17 cellular contexts compared by ENCODE assay signal in genomic region chr19:42343344-42344110, GRCh38. TPM values are rescaled to one million over a fixed set of nuclear protein-coding genes. Genes with fewer than 3 reads are reported as not detected.
A peak's percentile ranks its signal among the peaks of the same experiment; 100 is the strongest.
DNase-seq lines count a peak whose midpoint lies in the region; ATAC-seq, FAIRE-seq and TF ChIP-seq lines count a peak whose summit lies in the region.
"Had no signal": no experiment of that assay in that cellular context is flagged by ENCODE, and none has a peak within 500 bp of the region (broad histone marks: within the 10 kb centered on the region; RNA-seq: fewer than 3 reads in every experiment).

No MANE protein-coding gene starts in this region.

- intact Hi-C loops in HepG2 (cut with micrococcal nuclease; ENCODE audit: unreplicated experiment) = no loop called here

- no TSS peak for BruUV-seq in HepG2 (replicated peaks; lab: Mats Ljungman, UMichigan)

- in situ Hi-C loops in astrocyte of the cerebellum (cut with HindIII; ENCODE audit: low sequenced_read_pairs) (no loop called here), HepG2 (cut with HindIII; ENCODE audit: extremely low pct_ligation_motif_present, low pct_unique_long_range_greater_than_20kb) (no loop called here)

- POLR2A ChIA-PET in AG04450 (lab: Yijun Ruan, JAX) (no interaction called here), HepG2 (lab: Yijun Ruan, JAX) (no interaction called here)

- DNase-seq in AG04450 (ENCODE audit: low read depth, low spot score) (no peak), GM23338 (ENCODE audit: low spot score) (peak; percentile 84), astrocyte of the cerebellum (ENCODE audit: low read depth) (no peak), HepG2 (ENCODE audit: low spot score) (no peak), NCI-H1092 (lab: John Stamatoyannopoulos, UW) (no peak), NOMO-1 treated with dmso at 0.1 percent for 144 hours (lab: John Stamatoyannopoulos, UW; ENCODE audit: unreplicated experiment) (no peak)
- DNase-seq: AML-193, GM23248, kidney, NCI-H1048, NCI-H2227 treated with DMSO at 0.1 percent for 48 hours, trophoblast cell had no signal

- H3K79me2 ChIP-seq in GM23338 (replicated peaks; ENCODE audit: insufficient read depth) (no peaks in the 10 kb centered on the region), HepG2 (ENCODE audit: insufficient read depth, low read length) (no peaks in the 10 kb centered on the region)

- no peak overlapping the region for H3K4me2 ChIP-seq in GM23338
- H3K4me2 ChIP-seq in HepG2 (ENCODE audit: low read depth, low read length) = no peak overlapping the region

- H3K27me3 Mint-ChIP-seq in GM23338 (ENCODE audit: insufficient read depth, low read depth, poor library complexity) = peaks cover 6% of the 10 kb centered on the region

- no peaks in the 10 kb centered on the region for H3K9me3 Mint-ChIP-seq in GM23338

- H3K4me3 ChIP-seq in AG04450 (ENCODE audit: low read depth, low read length) = no peak overlapping the region
- H3K4me3 ChIP-seq in GM23338 = no peak overlapping the region
- H3K4me3 ChIP-seq in astrocyte of the cerebellum (ENCODE audit: low read depth, low read length) = no peak overlapping the region
- H3K4me3 ChIP-seq in HepG2 (replicated peaks in 1 of 3; ENCODE audit: insufficient read depth in 1 of 3, low read depth in 2 of 3, low read length in 3 of 3) = no peak overlapping the region
- H3K4me3 ChIP-seq: GM23248 had no signal

- TF ChIP-seq EP300 in HepG2 (IDR thresholded peaks at IDR 0.05; ENCODE audit: low read depth in 2 of 2, low read length in 2 of 2) (no peak), HepG2 (CRISPR knock-in tag; IDR thresholded peaks at IDR 0.05; ENCODE audit: borderline replicate concordance) (no peak)

- H3K9me3 ChIP-seq in AG04450 (ENCODE audit: control insufficient read depth, insufficient read depth, low read length) (no peaks in the 10 kb centered on the region), HepG2 (ENCODE audit: low read length) (no peaks in the 10 kb centered on the region)

- no peaks in the 10 kb centered on the region for H3K27me3 ChIP-seq in AG04450 (ENCODE audit: control insufficient read depth, insufficient read depth, low read length)
- no peaks in the 10 kb centered on the region for H3K27me3 ChIP-seq in GM23338 (ENCODE audit: insufficient read depth)
- H3K27me3 ChIP-seq in HepG2 (ENCODE audit: control insufficient read depth in 1 of 2, insufficient read depth in 2 of 2, low read length in 2 of 2) = no peaks in the 10 kb centered on the region

- H3F3A ChIP-seq in GM23338 (replicated peaks; ENCODE audit: low read depth) = no peaks in the 10 kb centered on the region

- FAIRE-seq in HepG2 (lab: Jason Lieb, UNC) = no peak
- FAIRE-seq: astrocyte, kidney had no signal

- no peak for TF ChIP-seq POLR2A in HepG2 (IDR thresholded peaks at IDR 0.05; ENCODE audit: insufficient read depth in 1 of 2, low read depth in 2 of 2, low read length in 2 of 2)

- H3K9ac ChIP-seq in HepG2 (ENCODE audit: insufficient read depth, low read depth, low read length) = no peak overlapping the region
- H3K9ac ChIP-seq: GM23248 had no signal

- TF ChIP-seq RAD21 in HepG2 (CRISPR knock-in tag; IDR thresholded peaks at IDR 0.05) = no peak

- no peak overlapping the region for H3K27ac Mint-ChIP-seq in GM23338

- H3K4me3 Mint-ChIP-seq in GM23338 = no peak overlapping the region; the same call in 2 of the 3 replicates

- peaks cover 12% of the 10 kb centered on the region for H3K36me3 Mint-ChIP-seq in GM23338 (ENCODE audit: low read depth)

- peak; percentile 95 for ATAC-seq in GM23338
- ATAC-seq in HepG2 = peak; percentile 56
- no peak for ATAC-seq in GM21576 (IDR thresholded peaks at IDR 0.05; ENCODE audit: unreplicated experiment)
- no peak for ATAC-seq in HG03469 (IDR thresholded peaks at IDR 0.05; ENCODE audit: unreplicated experiment)

- H3K27ac ChIP-seq in AG04450 (ENCODE audit: low read depth, low read length) (no peak overlapping the region), GM23338 (ENCODE audit: low read depth) (no peak overlapping the region), HepG2 (ENCODE audit: extremely low read length, insufficient read depth, low read length) (no peak overlapping the region)
- H3K27ac ChIP-seq: GM23248 had no signal

- H3K9me2 ChIP-seq in GM23338 (ENCODE audit: insufficient read depth) = no peaks in the 10 kb centered on the region

- WGBS in HepG2 (ENCODE audit: low lambda C conversion rate) = 93% methylated on average over 11 of the region's 17 CpGs

- no peaks in the 10 kb centered on the region; the same call in 2 of the 3 replicates for H3K4me1 Mint-ChIP-seq in GM23338

- H3K4me1 ChIP-seq in GM23338 (ENCODE audit: insufficient read depth) (no peaks in the 10 kb centered on the region), HepG2 (ENCODE audit: insufficient read depth, low read length) (no peaks in the 10 kb centered on the region)

- H4K20me1 ChIP-seq in GM23338 (replicated peaks; ENCODE audit: insufficient read depth) = peaks cover 7% of the 10 kb centered on the region
- H4K20me1 ChIP-seq in HepG2 (ENCODE audit: insufficient read depth, low read length) = no peaks in the 10 kb centered on the region

- no peak overlapping the region for H2AFZ ChIP-seq in GM23338
- H2AFZ ChIP-seq in HepG2 (ENCODE audit: low read length) = no peak overlapping the region
- H2AFZ ChIP-seq: GM23248 had no signal

- CTCF ChIA-PET in AG04450 (lab: Charles Lee) = no interaction called here
- CTCF ChIA-PET in HepG2 (lab: Yijun Ruan, JAX; ENCODE audit: low intra/inter-chr PET ratio, low total read pairs) = no interaction called here

- H3K36me3 ChIP-seq in GM23338 (ENCODE audit: insufficient read depth) = no peaks in the 10 kb centered on the region; the same call in 1 of the 2 replicates
- H3K36me3 ChIP-seq in HepG2 (replicated peaks in 1 of 2; ENCODE audit: control insufficient read depth in 1 of 2, insufficient read depth in 2 of 2, low read length in 2 of 2) = peaks cover 6 to 7% of the 10 kb centered on the region in 2 experiments; a peak in 2 of 5 replicates

- TF ChIP-seq CTCF in AG04450 (IDR thresholded peaks at IDR 0.05; ENCODE audit: low read depth, low read length) = peak; percentile 13; the same call in 1 of the 2 replicates
- TF ChIP-seq CTCF in GM23338 (conservative IDR thresholded peaks at IDR 0.05; ENCODE audit: low read depth in 2 of 2) = peak; percentile 78 to 81
- TF ChIP-seq CTCF in astrocyte of the cerebellum (IDR thresholded peaks at IDR 0.05; ENCODE audit: low read depth, low read length, missing control alignments) = peak; percentile 28
- peak; percentile 26; the same call in 1 of the 2 replicates for TF ChIP-seq CTCF in HepG2 (CRISPR knock-in tag; IDR thresholded peaks at IDR 0.05)

RNA-seq across cellular contexts. Expression of gene MEGF8, which starts 18.1 kb away (rescaled TPM):
- 9.9 and 10.6 TPM in 2 replicates for polyA plus RNA-seq in AG04450 (2011; rRNA removed)
- polyA minus RNA-seq in AG04450 (2011; rRNA and poly(A)+ RNA removed) = 13.9 and 14.7 TPM in 2 replicates
- 32.1 and 40.5 TPM in 2 replicates for total RNA-seq in GM23338 (2014; rRNA removed; shearing (Covaris generic))
- polyA plus RNA-seq in GM23338 (2016; fragmentation: Nextera tagmentation; extraction: Ambion mirVana) = 4.7 and 6.2 TPM in 2 replicates
- 3.9 and 8.8 TPM in 2 replicates for total RNA-seq in HepG2 (2016; rRNA removed; fragmentation: Illumina TruSeq; extraction: Trizol)
- total RNA-seq in HepG2 (2016; cell fraction: cytosol; rRNA removed; fragmentation: Illumina TruSeq; extraction: Trizol; ENCODE audit: low read depth) = 0.79 and 1.2 TPM in 2 replicates
- 3.1 and 9.6 TPM in 2 replicates for total RNA-seq in HepG2 (2016; cell fraction: insoluble cytoplasmic fraction; rRNA removed; fragmentation: Illumina TruSeq; extraction: Trizol)
- 1.9 and 2.7 TPM in 2 replicates for total RNA-seq in HepG2 (2016; cell fraction: membrane; rRNA removed; fragmentation: Illumina TruSeq; extraction: Trizol)
- total RNA-seq in HepG2 (2016; cell fraction: nucleus; rRNA removed; fragmentation: Illumina TruSeq; extraction: Trizol) = 9.4 and 10.4 TPM in 2 replicates
- polyA plus RNA-seq in HepG2 (2011; rRNA removed) = 4.0 and 6.2 TPM in 2 replicates
- polyA plus RNA-seq in HepG2 (2011; cell fraction: cytosol; rRNA removed) = 4.4 and 7.8 TPM in 2 replicates
- polyA plus RNA-seq in HepG2 (2011; cell fraction: nucleus; rRNA removed) = 16.2 and 21.3 TPM in 2 replicates
- polyA plus RNA-seq in HepG2 (2012) = 10.2 and 12.4 TPM in 2 replicates
- 0.61 and 0.62 TPM in 2 replicates for polyA plus RNA-seq in HepG2 (2016; cell fraction: cytosol; fragmentation: Illumina TruSeq; extraction: Trizol; ENCODE audit: low read depth)
- polyA plus RNA-seq in HepG2 (2016; cell fraction: insoluble cytoplasmic fraction; fragmentation: Illumina TruSeq; extraction: Trizol; ENCODE audit: low read depth) = 4.1 and 4.7 TPM in 2 replicates
- 1.0 and 1.2 TPM in 2 replicates for polyA plus RNA-seq in HepG2 (2016; cell fraction: membrane; fragmentation: Illumina TruSeq; extraction: Trizol; ENCODE audit: low read depth)
- 15.0 and 18.4 TPM in 2 replicates for polyA plus RNA-seq in HepG2 (2016; cell fraction: nucleus; fragmentation: Illumina TruSeq; extraction: Trizol; ENCODE audit: insufficient read depth, low read depth)
- polyA minus RNA-seq in HepG2 (2011; rRNA and poly(A)+ RNA removed; ENCODE audit: low replicate concordance) = 0.96 and 23.0 TPM in 2 replicates
- 11.7 and 11.8 TPM in 2 replicates for polyA minus RNA-seq in HepG2 (2011; cell fraction: cytosol; rRNA and poly(A)+ RNA removed)
- polyA minus RNA-seq in HepG2 (2011; cell fraction: nucleus; rRNA and poly(A)+ RNA removed) = 11.7 and 11.8 TPM in 2 replicates

RNA-seq across cellular contexts. Expression of gene TMEM145, which starts 30.4 kb away (rescaled TPM):
- polyA plus RNA-seq in AG04450 (2011; rRNA removed) = not detected in 2 replicates
- not detected in 2 replicates for polyA minus RNA-seq in AG04450 (2011; rRNA and poly(A)+ RNA removed)
- total RNA-seq in GM23338 (2014; rRNA removed; shearing (Covaris generic)) = 1.3 and 5.4 TPM in 2 replicates
- polyA plus RNA-seq in GM23338 (2016; fragmentation: Nextera tagmentation; extraction: Ambion mirVana) = 1.9 and 2.3 TPM in 2 replicates
- total RNA-seq in HepG2 (2016; rRNA removed; fragmentation: Illumina TruSeq; extraction: Trizol) = 0.07 TPM in 1 of 2 replicates, not detected in the other
- total RNA-seq in HepG2 (2016; cell fraction: cytosol; rRNA removed; fragmentation: Illumina TruSeq; extraction: Trizol; ENCODE audit: low read depth) = not detected in 2 replicates
- total RNA-seq in HepG2 (2016; cell fraction: insoluble cytoplasmic fraction; rRNA removed; fragmentation: Illumina TruSeq; extraction: Trizol) = 0.13 and 0.15 TPM in 2 replicates
- total RNA-seq in HepG2 (2016; cell fraction: membrane; rRNA removed; fragmentation: Illumina TruSeq; extraction: Trizol) = not detected in 2 replicates
- total RNA-seq in HepG2 (2016; cell fraction: nucleus; rRNA removed; fragmentation: Illumina TruSeq; extraction: Trizol) = 0.88 and 1.9 TPM in 2 replicates
- polyA plus RNA-seq in HepG2 (2011; rRNA removed) = 5.1 and 5.5 TPM in 2 replicates
- polyA plus RNA-seq in HepG2 (2011; cell fraction: cytosol; rRNA removed) = 2.0 and 2.3 TPM in 2 replicates
- 39.2 and 50.9 TPM in 2 replicates for polyA plus RNA-seq in HepG2 (2011; cell fraction: nucleus; rRNA removed)
- 2.9 and 6.2 TPM in 2 replicates for polyA plus RNA-seq in HepG2 (2012)
- 0.26 TPM in 1 of 2 replicates, not detected in the other for polyA plus RNA-seq in HepG2 (2016; cell fraction: cytosol; fragmentation: Illumina TruSeq; extraction: Trizol; ENCODE audit: low read depth)
- 0.57 and 0.73 TPM in 2 replicates for polyA plus RNA-seq in HepG2 (2016; cell fraction: insoluble cytoplasmic fraction; fragmentation: Illumina TruSeq; extraction: Trizol; ENCODE audit: low read depth)
- polyA plus RNA-seq in HepG2 (2016; cell fraction: membrane; fragmentation: Illumina TruSeq; extraction: Trizol; ENCODE audit: low read depth) = 0.17 and 0.27 TPM in 2 replicates
- polyA plus RNA-seq in HepG2 (2016; cell fraction: nucleus; fragmentation: Illumina TruSeq; extraction: Trizol; ENCODE audit: insufficient read depth, low read depth) = 1.7 and 2.8 TPM in 2 replicates
- polyA minus RNA-seq in HepG2 (2011; rRNA and poly(A)+ RNA removed; ENCODE audit: low replicate concordance) = 0.44 and 14.7 TPM in 2 replicates
- 1.3 and 4.2 TPM in 2 replicates for polyA minus RNA-seq in HepG2 (2011; cell fraction: cytosol; rRNA and poly(A)+ RNA removed)
- 16.7 and 20.3 TPM in 2 replicates for polyA minus RNA-seq in HepG2 (2011; cell fraction: nucleus; rRNA and poly(A)+ RNA removed)
- total RNA-seq: astrocyte, GM23248, kidney, pulmonary artery endothelial cell had no signal
- polyA plus RNA-seq: GM23248 had no signal

RNA-seq across cellular contexts. Expression of gene PAFAH1B3, which starts 41.1 kb away (rescaled TPM):
- polyA plus RNA-seq in AG04450 (2011; rRNA removed) (34.7 and 38.0 TPM in 2 replicates), GM23338 (2016; fragmentation: Nextera tagmentation; extraction: Ambion mirVana) (195 and 197 TPM in 2 replicates), HepG2 (2011; rRNA removed) (27.4 and 31.2 TPM in 2 replicates)
- 67.8 and 83.0 TPM in 2 replicates for polyA minus RNA-seq in AG04450 (2011; rRNA and poly(A)+ RNA removed)
- total RNA-seq in GM23338 (2014; rRNA removed; shearing (Covaris generic)) = 139 and 162 TPM in 2 replicates
- 58.0 and 58.6 TPM in 2 replicates for total RNA-seq in HepG2 (2016; rRNA removed; fragmentation: Illumina TruSeq; extraction: Trizol)
- 50.5 and 73.0 TPM in 2 replicates for total RNA-seq in HepG2 (2016; cell fraction: cytosol; rRNA removed; fragmentation: Illumina TruSeq; extraction: Trizol; ENCODE audit: low read depth)
- 61.4 and 62.4 TPM in 2 replicates for total RNA-seq in HepG2 (2016; cell fraction: insoluble cytoplasmic fraction; rRNA removed; fragmentation: Illumina TruSeq; extraction: Trizol)
- total RNA-seq in HepG2 (2016; cell fraction: membrane; rRNA removed; fragmentation: Illumina TruSeq; extraction: Trizol) = 53.6 and 73.9 TPM in 2 replicates
- 23.8 and 27.3 TPM in 2 replicates for total RNA-seq in HepG2 (2016; cell fraction: nucleus; rRNA removed; fragmentation: Illumina TruSeq; extraction: Trizol)
- 38.9 and 49.7 TPM in 2 replicates for polyA plus RNA-seq in HepG2 (2011; cell fraction: cytosol; rRNA removed)
- 31.1 and 32.3 TPM in 2 replicates for polyA plus RNA-seq in HepG2 (2011; cell fraction: nucleus; rRNA removed)
- 21.3 and 29.1 TPM in 2 replicates for polyA plus RNA-seq in HepG2 (2012)
- polyA plus RNA-seq in HepG2 (2016; cell fraction: cytosol; fragmentation: Illumina TruSeq; extraction: Trizol; ENCODE audit: low read depth) = 59.5 and 77.2 TPM in 2 replicates
- 57.4 and 72.9 TPM in 2 replicates for polyA plus RNA-seq in HepG2 (2016; cell fraction: insoluble cytoplasmic fraction; fragmentation: Illumina TruSeq; extraction: Trizol; ENCODE audit: low read depth)
- polyA plus RNA-seq in HepG2 (2016; cell fraction: membrane; fragmentation: Illumina TruSeq; extraction: Trizol; ENCODE audit: low read depth) = 53.3 and 66.7 TPM in 2 replicates
- 41.3 and 41.9 TPM in 2 replicates for polyA plus RNA-seq in HepG2 (2016; cell fraction: nucleus; fragmentation: Illumina TruSeq; extraction: Trizol; ENCODE audit: insufficient read depth, low read depth)
- polyA minus RNA-seq in HepG2 (2011; rRNA and poly(A)+ RNA removed; ENCODE audit: low replicate concordance) = 27.9 and 60.4 TPM in 2 replicates
- polyA minus RNA-seq in HepG2 (2011; cell fraction: cytosol; rRNA and poly(A)+ RNA removed) = 16.4 and 20.1 TPM in 2 replicates
- polyA minus RNA-seq in HepG2 (2011; cell fraction: nucleus; rRNA and poly(A)+ RNA removed) = 7.9 and 8.8 TPM in 2 replicates

RNA-seq across cellular contexts. Expression of gene PRR19, which starts 41.6 kb away (rescaled TPM):
- polyA plus RNA-seq in AG04450 (2011; rRNA removed) (0.40 and 0.92 TPM in 2 replicates), GM23338 (2016; fragmentation: Nextera tagmentation; extraction: Ambion mirVana) (4.1 and 5.6 TPM in 2 replicates), HepG2 (2011; rRNA removed) (0.21 and 0.26 TPM in 2 replicates)
- polyA minus RNA-seq in AG04450 (2011; rRNA and poly(A)+ RNA removed) = 0.43 and 0.74 TPM in 2 replicates
- 3.6 and 8.1 TPM in 2 replicates for total RNA-seq in GM23338 (2014; rRNA removed; shearing (Covaris generic))
- total RNA-seq in HepG2 (2016; rRNA removed; fragmentation: Illumina TruSeq; extraction: Trizol) = 0.33 and 0.38 TPM in 2 replicates
- not detected in 2 replicates for total RNA-seq in HepG2 (2016; cell fraction: cytosol; rRNA removed; fragmentation: Illumina TruSeq; extraction: Trizol; ENCODE audit: low read depth)
- total RNA-seq in HepG2 (2016; cell fraction: insoluble cytoplasmic fraction; rRNA removed; fragmentation: Illumina TruSeq; extraction: Trizol) = 0.28 and 0.43 TPM in 2 replicates
- 0.14 and 0.43 TPM in 2 replicates for total RNA-seq in HepG2 (2016; cell fraction: membrane; rRNA removed; fragmentation: Illumina TruSeq; extraction: Trizol)
- total RNA-seq in HepG2 (2016; cell fraction: nucleus; rRNA removed; fragmentation: Illumina TruSeq; extraction: Trizol) = 0.50 TPM in 1 of 2 replicates, not detected in the other
- 0.23 and 0.34 TPM in 2 replicates for polyA plus RNA-seq in HepG2 (2011; cell fraction: cytosol; rRNA removed)
- 0.43 and 0.80 TPM in 2 replicates for polyA plus RNA-seq in HepG2 (2011; cell fraction: nucleus; rRNA removed)
- polyA plus RNA-seq in HepG2 (2012) = 0.51 TPM in 1 of 2 replicates, not detected in the other
- 0.21 and 0.22 TPM in 2 replicates for polyA plus RNA-seq in HepG2 (2016; cell fraction: cytosol; fragmentation: Illumina TruSeq; extraction: Trizol; ENCODE audit: low read depth)
- polyA plus RNA-seq in HepG2 (2016; cell fraction: insoluble cytoplasmic fraction; fragmentation: Illumina TruSeq; extraction: Trizol; ENCODE audit: low read depth) = 0.69 and 0.88 TPM in 2 replicates
- 0.19 and 0.38 TPM in 2 replicates for polyA plus RNA-seq in HepG2 (2016; cell fraction: membrane; fragmentation: Illumina TruSeq; extraction: Trizol; ENCODE audit: low read depth)
- 0.57 and 1.5 TPM in 2 replicates for polyA plus RNA-seq in HepG2 (2016; cell fraction: nucleus; fragmentation: Illumina TruSeq; extraction: Trizol; ENCODE audit: insufficient read depth, low read depth)
- 0.94 and 1.4 TPM in 2 replicates for polyA minus RNA-seq in HepG2 (2011; rRNA and poly(A)+ RNA removed; ENCODE audit: low replicate concordance)
- polyA minus RNA-seq in HepG2 (2011; cell fraction: cytosol; rRNA and poly(A)+ RNA removed) = 0.88 TPM in 1 of 2 replicates, not detected in the other
- 0.25 TPM in 1 of 2 replicates, not detected in the other for polyA minus RNA-seq in HepG2 (2011; cell fraction: nucleus; rRNA and poly(A)+ RNA removed)

RNA-seq across cellular contexts. Expression of gene CNFN, which starts 46.6 kb away (rescaled TPM):
- polyA plus RNA-seq in AG04450 (2011; rRNA removed) (0.20 TPM in 1 of 2 replicates, not detected in the other), GM23338 (2016; fragmentation: Nextera tagmentation; extraction: Ambion mirVana) (54.5 and 71.5 TPM in 2 replicates), HepG2 (2011; rRNA removed) (1.0 and 1.1 TPM in 2 replicates)
- polyA minus RNA-seq in AG04450 (2011; rRNA and poly(A)+ RNA removed) = not detected in 2 replicates
- total RNA-seq in GM23338 (2014; rRNA removed; shearing (Covaris generic)) = 6.7 TPM in 1 of 2 replicates, not detected in the other
- total RNA-seq in HepG2 (2016; rRNA removed; fragmentation: Illumina TruSeq; extraction: Trizol) = 0.35 TPM in 1 of 2 replicates, not detected in the other
- total RNA-seq in HepG2 (2016; cell fraction: cytosol; rRNA removed; fragmentation: Illumina TruSeq; extraction: Trizol; ENCODE audit: low read depth) = not detected in 2 replicates
- not detected in 2 replicates for total RNA-seq in HepG2 (2016; cell fraction: insoluble cytoplasmic fraction; rRNA removed; fragmentation: Illumina TruSeq; extraction: Trizol)
- not detected in 2 replicates for total RNA-seq in HepG2 (2016; cell fraction: membrane; rRNA removed; fragmentation: Illumina TruSeq; extraction: Trizol)
- not detected in 2 replicates for total RNA-seq in HepG2 (2016; cell fraction: nucleus; rRNA removed; fragmentation: Illumina TruSeq; extraction: Trizol)
- polyA plus RNA-seq in HepG2 (2011; cell fraction: cytosol; rRNA removed) = 0.68 and 1.7 TPM in 2 replicates
- 0.84 and 1.9 TPM in 2 replicates for polyA plus RNA-seq in HepG2 (2011; cell fraction: nucleus; rRNA removed)
- polyA plus RNA-seq in HepG2 (2012) = 1.2 and 1.7 TPM in 2 replicates
- 0.83 and 1.2 TPM in 2 replicates for polyA plus RNA-seq in HepG2 (2016; cell fraction: cytosol; fragmentation: Illumina TruSeq; extraction: Trizol; ENCODE audit: low read depth)
- 0.75 TPM in 1 of 2 replicates, not detected in the other for polyA plus RNA-seq in HepG2 (2016; cell fraction: insoluble cytoplasmic fraction; fragmentation: Illumina TruSeq; extraction: Trizol; ENCODE audit: low read depth)
- polyA plus RNA-seq in HepG2 (2016; cell fraction: membrane; fragmentation: Illumina TruSeq; extraction: Trizol; ENCODE audit: low read depth) = 1.1 and 1.3 TPM in 2 replicates
- not detected in 2 replicates for polyA plus RNA-seq in HepG2 (2016; cell fraction: nucleus; fragmentation: Illumina TruSeq; extraction: Trizol; ENCODE audit: insufficient read depth, low read depth)
- 1.3 TPM in 1 of 2 replicates, not detected in the other for polyA minus RNA-seq in HepG2 (2011; rRNA and poly(A)+ RNA removed; ENCODE audit: low replicate concordance)
- not detected in 2 replicates for polyA minus RNA-seq in HepG2 (2011; cell fraction: cytosol; rRNA and poly(A)+ RNA removed)
- polyA minus RNA-seq in HepG2 (2011; cell fraction: nucleus; rRNA and poly(A)+ RNA removed) = not detected in 2 replicates
- total RNA-seq: GM23248; pulmonary artery endothelial cell; T-helper 1 cell treated with Interleukin-12 subunit alpha and Interleukin-12 subunit beta and Interleukin-4 antibody, amounts not matched to agents 30 ng/mL and 1 ng/mL, for 36 hours had no signal

Comparison
In these comparisons a context has a peak if more than half of its experiments do, and no peak if none do; other contexts are left out.
1. CTCF ChIP-seq: peak in every context shown above with its lines; median percentile 80 in GM23338; 28 in astrocyte of the cerebellum; 26 in HepG2; 13 in AG04450.
2. ATAC-seq: peak in GM23338 (single experiment) and HepG2 (single experiment); none in GM21576 (single experiment) and HG03469 (single experiment).